Comparison of ENCODE assay signal across 2 cellular contexts in genomic region chr11:118544647-118545010, GRCh38.
TF ChIP-seq lines count a peak whose summit lies in the region.

No MANE protein-coding gene starts in this region.

TF ChIP-seq in liver, 16 proteins besides CTCF, POLR2A, EP300 and RAD21:
- TF ChIP-seq JUND (IDR thresholded peaks at IDR 0.05) (no peak), MAX (IDR thresholded peaks at IDR 0.05) (no peak), REST (IDR thresholded peaks at IDR 0.05) (peak; percentile 41), FOXA2 (IDR thresholded peaks at IDR 0.05) (peak; percentile 72), GABPA (IDR thresholded peaks at IDR 0.05 in 1 of 2, conservative IDR thresholded peaks at IDR 0.05 in 1 of 2) (no peak), TAF1 (conservative IDR thresholded peaks at IDR 0.05) (no peak), FOXA1 (IDR thresholded peaks at IDR 0.05) (peak; percentile 57), EGR1 (IDR thresholded peaks at IDR 0.05; ENCODE audit: low read depth in 2 of 2) (no peak), HNF4A (conservative IDR thresholded peaks at IDR 0.05) (peak; percentile 93), ATF3 (IDR thresholded peaks at IDR 0.05) (no peak), SP1 (IDR thresholded peaks at IDR 0.05) (peak; percentile 90), YY1 (IDR thresholded peaks at IDR 0.05) (peak; percentile 40), NR2F2 (IDR thresholded peaks at IDR 0.05) (peak; percentile 37), RXRA (IDR thresholded peaks at IDR 0.05) (peak; percentile 75 to 84), ZBTB33 (IDR thresholded peaks at IDR 0.05) (peak; percentile 33), HNF4G (IDR thresholded peaks at IDR 0.05) (peak; percentile 62)

TF ChIP-seq in HepG2, 621 proteins besides CTCF, POLR2A, EP300 and RAD21:
- no peak for TF ChIP-seq PATZ1 (CRISPR knock-in tag; IDR thresholded peaks at IDR 0.05)
- no peak for TF ChIP-seq KDM4B (CRISPR knock-in tag; IDR thresholded peaks at IDR 0.05)
- no peak for TF ChIP-seq ZNF274 (CRISPR knock-in tag; IDR thresholded peaks at IDR 0.05)
- no peak for TF ChIP-seq KLF9 (CRISPR knock-in tag; IDR thresholded peaks at IDR 0.05; ENCODE audit: low read depth)
- no peak for TF ChIP-seq NRL (CRISPR knock-in tag; IDR thresholded peaks at IDR 0.05; ENCODE audit: borderline replicate concordance)
- no peak for TF ChIP-seq GLI4 (CRISPR knock-in tag; IDR thresholded peaks at IDR 0.05; ENCODE audit: borderline replicate concordance)
- no peak for TF ChIP-seq ATRX (CRISPR knock-in tag; IDR thresholded peaks at IDR 0.05; ENCODE audit: borderline replicate concordance)
- no peak for TF ChIP-seq ZBTB33 (CRISPR knock-in tag; IDR thresholded peaks at IDR 0.05)
- TF ChIP-seq THAP7 (CRISPR knock-in tag; IDR thresholded peaks at IDR 0.05) = no peak
- no peak for TF ChIP-seq HDAC1 (CRISPR knock-in tag; IDR thresholded peaks at IDR 0.05)
- TF ChIP-seq ZNF546 (CRISPR knock-in tag; conservative IDR thresholded peaks at IDR 0.05) = no peak
- TF ChIP-seq JDP2 (CRISPR knock-in tag; IDR thresholded peaks at IDR 0.05; ENCODE audit: borderline replicate concordance) = no peak
- no peak for TF ChIP-seq ZNF580 (CRISPR knock-in tag; IDR thresholded peaks at IDR 0.05; ENCODE audit: borderline replicate concordance, low read depth)
- no peak for TF ChIP-seq ZBTB49 (CRISPR knock-in tag; IDR thresholded peaks at IDR 0.05; ENCODE audit: borderline replicate concordance)
- TF ChIP-seq ONECUT2 (CRISPR knock-in tag; IDR thresholded peaks at IDR 0.05) = no peak
- no peak for TF ChIP-seq SP5 (CRISPR knock-in tag; IDR thresholded peaks at IDR 0.05; ENCODE audit: borderline replicate concordance, low read depth)
- no peak for TF ChIP-seq KLF12 (CRISPR knock-in tag; IDR thresholded peaks at IDR 0.05; ENCODE audit: borderline replicate concordance)
- TF ChIP-seq TAF1 (CRISPR knock-in tag; IDR thresholded peaks at IDR 0.05) = no peak
- no peak for TF ChIP-seq ARID4A (CRISPR knock-in tag; IDR thresholded peaks at IDR 0.05; ENCODE audit: borderline replicate concordance)
- no peak for TF ChIP-seq LRRFIP1 (CRISPR knock-in tag; conservative IDR thresholded peaks at IDR 0.05)
